Comparison of ENCODE assay signal across 1 cellular context in the genomic region with DNA sequence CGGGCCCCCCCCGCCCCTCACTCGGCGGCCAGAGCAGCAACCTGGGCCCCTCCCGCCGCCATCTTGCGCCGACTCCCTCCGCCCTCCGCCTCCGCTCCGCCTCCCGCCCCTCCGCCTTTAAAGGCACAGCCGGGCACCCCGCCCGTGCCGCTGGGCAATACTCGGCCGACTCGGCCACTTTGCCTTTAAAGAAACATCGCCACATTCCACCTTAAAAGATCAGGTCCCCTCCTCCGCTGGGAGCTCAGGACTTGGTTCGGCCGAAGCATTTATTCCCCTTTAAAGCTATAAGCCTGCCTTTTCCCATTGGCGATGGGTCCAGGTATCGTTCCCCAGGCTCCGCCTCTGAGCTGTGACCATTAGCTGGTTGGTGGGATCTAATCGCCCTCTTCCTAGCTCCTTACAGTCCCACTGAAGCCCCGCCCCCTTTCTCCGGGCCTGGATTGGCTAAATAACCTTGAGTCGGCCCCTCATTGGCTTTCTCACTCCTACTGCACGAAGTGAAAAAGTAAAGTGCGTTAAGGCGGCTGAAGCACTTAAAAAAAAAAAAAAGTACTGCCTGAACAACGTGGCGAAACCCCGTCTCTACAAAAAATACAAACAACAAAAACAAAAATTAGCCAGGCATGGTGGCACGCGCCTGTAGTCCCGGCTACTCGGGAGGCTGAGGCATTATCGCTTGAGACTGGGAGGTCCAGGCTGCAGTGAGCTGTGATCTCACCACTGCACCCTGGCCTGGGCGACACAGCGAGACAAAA.
A peak's percentile ranks its signal among the peaks of the same experiment; 100 is the strongest.
TF ChIP-seq lines count a peak whose summit lies in the region.

A gene with protein sequence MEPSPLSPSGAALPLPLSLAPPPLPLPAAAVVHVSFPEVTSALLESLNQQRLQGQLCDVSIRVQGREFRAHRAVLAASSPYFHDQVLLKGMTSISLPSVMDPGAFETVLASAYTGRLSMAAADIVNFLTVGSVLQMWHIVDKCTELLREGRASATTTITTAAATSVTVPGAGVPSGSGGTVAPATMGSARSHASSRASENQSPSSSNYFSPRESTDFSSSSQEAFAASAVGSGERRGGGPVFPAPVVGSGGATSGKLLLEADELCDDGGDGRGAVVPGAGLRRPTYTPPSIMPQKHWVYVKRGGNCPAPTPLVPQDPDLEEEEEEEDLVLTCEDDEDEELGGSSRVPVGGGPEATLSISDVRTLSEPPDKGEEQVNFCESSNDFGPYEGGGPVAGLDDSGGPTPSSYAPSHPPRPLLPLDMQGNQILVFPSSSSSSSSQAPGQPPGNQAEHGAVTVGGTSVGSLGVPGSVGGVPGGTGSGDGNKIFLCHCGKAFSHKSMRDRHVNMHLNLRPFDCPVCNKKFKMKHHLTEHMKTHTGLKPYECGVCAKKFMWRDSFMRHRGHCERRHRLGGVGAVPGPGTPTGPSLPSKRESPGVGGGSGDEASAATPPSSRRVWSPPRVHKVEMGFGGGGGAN (minus strand): TSS at position 77 of the 758 bp plus-strand sequence. CDS start 828 bp downstream, outside the sequence.

TF ChIP-seq in GM12878, 131 proteins besides CTCF, POLR2A, EP300 and RAD21 (continued from another document and continues in another):
- TF ChIP-seq HCFC1 (IDR thresholded peaks at IDR 0.05; ENCODE audit: low read length): peak; percentile 42; the same call in 1 of the 2 replicates
- TF ChIP-seq, protein P1, sequence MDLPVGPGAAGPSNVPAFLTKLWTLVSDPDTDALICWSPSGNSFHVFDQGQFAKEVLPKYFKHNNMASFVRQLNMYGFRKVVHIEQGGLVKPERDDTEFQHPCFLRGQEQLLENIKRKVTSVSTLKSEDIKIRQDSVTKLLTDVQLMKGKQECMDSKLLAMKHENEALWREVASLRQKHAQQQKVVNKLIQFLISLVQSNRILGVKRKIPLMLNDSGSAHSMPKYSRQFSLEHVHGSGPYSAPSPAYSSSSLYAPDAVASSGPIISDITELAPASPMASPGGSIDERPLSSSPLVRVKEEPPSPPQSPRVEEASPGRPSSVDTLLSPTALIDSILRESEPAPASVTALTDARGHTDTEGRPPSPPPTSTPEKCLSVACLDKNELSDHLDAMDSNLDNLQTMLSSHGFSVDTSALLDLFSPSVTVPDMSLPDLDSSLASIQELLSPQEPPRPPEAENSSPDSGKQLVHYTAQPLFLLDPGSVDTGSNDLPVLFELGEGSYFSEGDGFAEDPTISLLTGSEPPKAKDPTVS (IDR thresholded peaks at IDR 0.05; ENCODE audit: low read depth, low read length): peak; percentile 76; the same call in 1 of the 2 replicates
- TF ChIP-seq SIN3A (IDR thresholded peaks at IDR 0.05; ENCODE audit: low read depth, low read length): no peak
- TF ChIP-seq, protein P2, sequence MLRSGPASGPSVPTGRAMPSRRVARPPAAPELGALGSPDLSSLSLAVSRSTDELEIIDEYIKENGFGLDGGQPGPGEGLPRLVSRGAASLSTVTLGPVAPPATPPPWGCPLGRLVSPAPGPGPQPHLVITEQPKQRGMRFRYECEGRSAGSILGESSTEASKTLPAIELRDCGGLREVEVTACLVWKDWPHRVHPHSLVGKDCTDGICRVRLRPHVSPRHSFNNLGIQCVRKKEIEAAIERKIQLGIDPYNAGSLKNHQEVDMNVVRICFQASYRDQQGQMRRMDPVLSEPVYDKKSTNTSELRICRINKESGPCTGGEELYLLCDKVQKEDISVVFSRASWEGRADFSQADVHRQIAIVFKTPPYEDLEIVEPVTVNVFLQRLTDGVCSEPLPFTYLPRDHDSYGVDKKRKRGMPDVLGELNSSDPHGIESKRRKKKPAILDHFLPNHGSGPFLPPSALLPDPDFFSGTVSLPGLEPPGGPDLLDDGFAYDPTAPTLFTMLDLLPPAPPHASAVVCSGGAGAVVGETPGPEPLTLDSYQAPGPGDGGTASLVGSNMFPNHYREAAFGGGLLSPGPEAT (IDR thresholded peaks at IDR 0.05; ENCODE audit: low read depth): peak; percentile 99
- TF ChIP-seq, protein P3, sequence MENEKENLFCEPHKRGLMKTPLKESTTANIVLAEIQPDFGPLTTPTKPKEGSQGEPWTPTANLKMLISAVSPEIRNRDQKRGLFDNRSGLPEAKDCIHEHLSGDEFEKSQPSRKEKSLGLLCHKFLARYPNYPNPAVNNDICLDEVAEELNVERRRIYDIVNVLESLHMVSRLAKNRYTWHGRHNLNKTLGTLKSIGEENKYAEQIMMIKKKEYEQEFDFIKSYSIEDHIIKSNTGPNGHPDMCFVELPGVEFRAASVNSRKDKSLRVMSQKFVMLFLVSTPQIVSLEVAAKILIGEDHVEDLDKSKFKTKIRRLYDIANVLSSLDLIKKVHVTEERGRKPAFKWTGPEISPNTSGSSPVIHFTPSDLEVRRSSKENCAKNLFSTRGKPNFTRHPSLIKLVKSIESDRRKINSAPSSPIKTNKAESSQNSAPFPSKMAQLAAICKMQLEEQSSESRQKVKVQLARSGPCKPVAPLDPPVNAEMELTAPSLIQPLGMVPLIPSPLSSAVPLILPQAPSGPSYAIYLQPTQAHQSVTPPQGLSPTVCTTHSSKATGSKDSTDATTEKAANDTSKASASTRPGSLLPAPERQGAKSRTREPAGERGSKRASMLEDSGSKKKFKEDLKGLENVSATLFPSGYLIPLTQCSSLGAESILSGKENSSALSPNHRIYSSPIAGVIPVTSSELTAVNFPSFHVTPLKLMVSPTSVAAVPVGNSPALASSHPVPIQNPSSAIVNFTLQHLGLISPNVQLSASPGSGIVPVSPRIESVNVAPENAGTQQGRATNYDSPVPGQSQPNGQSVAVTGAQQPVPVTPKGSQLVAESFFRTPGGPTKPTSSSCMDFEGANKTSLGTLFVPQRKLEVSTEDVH (IDR thresholded peaks at IDR 0.05; ENCODE audit: low read depth, partially characterized antibody): peak; percentile 53
- TF ChIP-seq, protein P4, sequence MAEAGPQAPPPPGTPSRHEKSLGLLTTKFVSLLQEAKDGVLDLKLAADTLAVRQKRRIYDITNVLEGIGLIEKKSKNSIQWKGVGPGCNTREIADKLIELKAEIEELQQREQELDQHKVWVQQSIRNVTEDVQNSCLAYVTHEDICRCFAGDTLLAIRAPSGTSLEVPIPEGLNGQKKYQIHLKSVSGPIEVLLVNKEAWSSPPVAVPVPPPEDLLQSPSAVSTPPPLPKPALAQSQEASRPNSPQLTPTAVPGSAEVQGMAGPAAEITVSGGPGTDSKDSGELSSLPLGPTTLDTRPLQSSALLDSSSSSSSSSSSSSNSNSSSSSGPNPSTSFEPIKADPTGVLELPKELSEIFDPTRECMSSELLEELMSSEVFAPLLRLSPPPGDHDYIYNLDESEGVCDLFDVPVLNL (IDR thresholded peaks at IDR 0.05; ENCODE audit: low read depth, low read length): no peak
- TF ChIP-seq, protein P5, sequence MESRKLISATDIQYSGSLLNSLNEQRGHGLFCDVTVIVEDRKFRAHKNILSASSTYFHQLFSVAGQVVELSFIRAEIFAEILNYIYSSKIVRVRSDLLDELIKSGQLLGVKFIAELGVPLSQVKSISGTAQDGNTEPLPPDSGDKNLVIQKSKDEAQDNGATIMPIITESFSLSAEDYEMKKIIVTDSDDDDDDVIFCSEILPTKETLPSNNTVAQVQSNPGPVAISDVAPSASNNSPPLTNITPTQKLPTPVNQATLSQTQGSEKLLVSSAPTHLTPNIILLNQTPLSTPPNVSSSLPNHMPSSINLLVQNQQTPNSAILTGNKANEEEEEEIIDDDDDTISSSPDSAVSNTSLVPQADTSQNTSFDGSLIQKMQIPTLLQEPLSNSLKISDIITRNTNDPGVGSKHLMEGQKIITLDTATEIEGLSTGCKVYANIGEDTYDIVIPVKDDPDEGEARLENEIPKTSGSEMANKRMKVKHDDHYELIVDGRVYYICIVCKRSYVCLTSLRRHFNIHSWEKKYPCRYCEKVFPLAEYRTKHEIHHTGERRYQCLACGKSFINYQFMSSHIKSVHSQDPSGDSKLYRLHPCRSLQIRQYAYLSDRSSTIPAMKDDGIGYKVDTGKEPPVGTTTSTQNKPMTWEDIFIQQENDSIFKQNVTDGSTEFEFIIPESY (IDR thresholded peaks at IDR 0.05): no peak
- TF ChIP-seq, protein P6, sequence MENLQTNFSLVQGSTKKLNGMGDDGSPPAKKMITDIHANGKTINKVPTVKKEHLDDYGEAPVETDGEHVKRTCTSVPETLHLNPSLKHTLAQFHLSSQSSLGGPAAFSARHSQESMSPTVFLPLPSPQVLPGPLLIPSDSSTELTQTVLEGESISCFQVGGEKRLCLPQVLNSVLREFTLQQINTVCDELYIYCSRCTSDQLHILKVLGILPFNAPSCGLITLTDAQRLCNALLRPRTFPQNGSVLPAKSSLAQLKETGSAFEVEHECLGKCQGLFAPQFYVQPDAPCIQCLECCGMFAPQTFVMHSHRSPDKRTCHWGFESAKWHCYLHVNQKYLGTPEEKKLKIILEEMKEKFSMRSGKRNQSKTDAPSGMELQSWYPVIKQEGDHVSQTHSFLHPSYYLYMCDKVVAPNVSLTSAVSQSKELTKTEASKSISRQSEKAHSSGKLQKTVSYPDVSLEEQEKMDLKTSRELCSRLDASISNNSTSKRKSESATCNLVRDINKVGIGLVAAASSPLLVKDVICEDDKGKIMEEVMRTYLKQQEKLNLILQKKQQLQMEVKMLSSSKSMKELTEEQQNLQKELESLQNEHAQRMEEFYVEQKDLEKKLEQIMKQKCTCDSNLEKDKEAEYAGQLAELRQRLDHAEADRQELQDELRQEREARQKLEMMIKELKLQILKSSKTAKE (IDR thresholded peaks at IDR 0.05; ENCODE audit: low read depth, poor library complexity, severe bottlenecking): no peak
- TF ChIP-seq POLR2AphosphoS2 (IDR thresholded peaks at IDR 0.05; ENCODE audit: low read depth, low read length): peak; percentile 73; the same call in 1 of the 2 replicates
- TF ChIP-seq NBN (IDR thresholded peaks at IDR 0.05): peak; percentile 57; the same call in 1 of the 2 replicates
- 0 out of 2 replicates have a peak, but pooled peaks have one; percentile 12 for TF ChIP-seq PAX5 (IDR thresholded peaks at IDR 0.05; ENCODE audit: borderline replicate concordance, low read depth, low read length)
- TF ChIP-seq ZNF622 (IDR thresholded peaks at IDR 0.05): no peak
- peak; percentile 29; the same call in 1 of the 2 replicates for TF ChIP-seq PML (IDR thresholded peaks at IDR 0.05; ENCODE audit: low read length)
- TF ChIP-seq, protein P7, sequence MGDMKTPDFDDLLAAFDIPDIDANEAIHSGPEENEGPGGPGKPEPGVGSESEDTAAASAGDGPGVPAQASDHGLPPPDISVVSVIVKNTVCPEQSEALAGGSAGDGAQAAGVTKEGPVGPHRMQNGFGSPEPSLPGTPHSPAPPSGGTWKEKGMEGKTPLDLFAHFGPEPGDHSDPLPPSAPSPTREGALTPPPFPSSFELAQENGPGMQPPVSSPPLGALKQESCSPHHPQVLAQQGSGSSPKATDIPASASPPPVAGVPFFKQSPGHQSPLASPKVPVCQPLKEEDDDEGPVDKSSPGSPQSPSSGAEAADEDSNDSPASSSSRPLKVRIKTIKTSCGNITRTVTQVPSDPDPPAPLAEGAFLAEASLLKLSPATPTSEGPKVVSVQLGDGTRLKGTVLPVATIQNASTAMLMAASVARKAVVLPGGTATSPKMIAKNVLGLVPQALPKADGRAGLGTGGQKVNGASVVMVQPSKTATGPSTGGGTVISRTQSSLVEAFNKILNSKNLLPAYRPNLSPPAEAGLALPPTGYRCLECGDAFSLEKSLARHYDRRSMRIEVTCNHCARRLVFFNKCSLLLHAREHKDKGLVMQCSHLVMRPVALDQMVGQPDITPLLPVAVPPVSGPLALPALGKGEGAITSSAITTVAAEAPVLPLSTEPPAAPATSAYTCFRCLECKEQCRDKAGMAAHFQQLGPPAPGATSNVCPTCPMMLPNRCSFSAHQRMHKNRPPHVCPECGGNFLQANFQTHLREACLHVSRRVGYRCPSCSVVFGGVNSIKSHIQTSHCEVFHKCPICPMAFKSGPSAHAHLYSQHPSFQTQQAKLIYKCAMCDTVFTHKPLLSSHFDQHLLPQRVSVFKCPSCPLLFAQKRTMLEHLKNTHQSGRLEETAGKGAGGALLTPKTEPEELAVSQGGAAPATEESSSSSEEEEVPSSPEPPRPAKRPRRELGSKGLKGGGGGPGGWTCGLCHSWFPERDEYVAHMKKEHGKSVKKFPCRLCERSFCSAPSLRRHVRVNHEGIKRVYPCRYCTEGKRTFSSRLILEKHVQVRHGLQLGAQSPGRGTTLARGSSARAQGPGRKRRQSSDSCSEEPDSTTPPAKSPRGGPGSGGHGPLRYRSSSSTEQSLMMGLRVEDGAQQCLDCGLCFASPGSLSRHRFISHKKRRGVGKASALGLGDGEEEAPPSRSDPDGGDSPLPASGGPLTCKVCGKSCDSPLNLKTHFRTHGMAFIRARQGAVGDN (IDR thresholded peaks at IDR 0.05): no peak
- TF ChIP-seq, protein P8, sequence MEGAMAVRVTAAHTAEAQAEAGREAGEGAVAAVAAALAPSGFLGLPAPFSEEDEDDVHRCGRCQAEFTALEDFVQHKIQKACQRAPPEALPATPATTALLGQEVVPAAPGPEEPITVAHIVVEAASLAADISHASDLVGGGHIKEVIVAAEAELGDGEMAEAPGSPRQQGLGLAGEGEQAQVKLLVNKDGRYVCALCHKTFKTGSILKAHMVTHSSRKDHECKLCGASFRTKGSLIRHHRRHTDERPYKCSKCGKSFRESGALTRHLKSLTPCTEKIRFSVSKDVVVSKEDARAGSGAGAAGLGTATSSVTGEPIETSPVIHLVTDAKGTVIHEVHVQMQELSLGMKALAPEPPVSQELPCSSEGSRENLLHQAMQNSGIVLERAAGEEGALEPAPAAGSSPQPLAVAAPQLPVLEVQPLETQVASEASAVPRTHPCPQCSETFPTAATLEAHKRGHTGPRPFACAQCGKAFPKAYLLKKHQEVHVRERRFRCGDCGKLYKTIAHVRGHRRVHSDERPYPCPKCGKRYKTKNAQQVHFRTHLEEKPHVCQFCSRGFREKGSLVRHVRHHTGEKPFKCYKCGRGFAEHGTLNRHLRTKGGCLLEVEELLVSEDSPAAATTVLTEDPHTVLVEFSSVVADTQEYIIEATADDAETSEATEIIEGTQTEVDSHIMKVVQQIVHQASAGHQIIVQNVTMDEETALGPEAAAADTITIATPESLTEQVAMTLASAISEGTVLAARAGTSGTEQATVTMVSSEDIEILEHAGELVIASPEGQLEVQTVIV (IDR thresholded peaks at IDR 0.05; ENCODE audit: borderline replicate concordance, partially characterized antibody): peak; percentile 69
- no peak for TF ChIP-seq BACH1 (IDR thresholded peaks at IDR 0.05; ENCODE audit: borderline replicate concordance)
- peak; percentile 59; the same call in 1 of the 2 replicates for TF ChIP-seq MXI1 (IDR thresholded peaks at IDR 0.05; ENCODE audit: low read depth, low read length)
- TF ChIP-seq HDGF (IDR thresholded peaks at IDR 0.05): peak; percentile 67; the same call in 1 of the 2 replicates
- TF ChIP-seq FOXM1 (IDR thresholded peaks at IDR 0.05; ENCODE audit: low read depth, low read length): 0 out of 2 replicates have a peak, but pooled peaks have one; percentile 55
- TF ChIP-seq FOS (IDR thresholded peaks at IDR 0.05; ENCODE audit: borderline replicate concordance, extremely low read depth, insufficient read length): peak; percentile 31
- no peak for TF ChIP-seq BRCA1 (IDR thresholded peaks at IDR 0.05; ENCODE audit: low read depth, low read length)
- TF ChIP-seq BHLHE40 (IDR thresholded peaks at IDR 0.05; ENCODE audit: borderline replicate concordance in 1 of 2, low read depth in 2 of 2, low read length in 1 of 2): peak; percentile 49 to 77
- TF ChIP-seq, protein P9, sequence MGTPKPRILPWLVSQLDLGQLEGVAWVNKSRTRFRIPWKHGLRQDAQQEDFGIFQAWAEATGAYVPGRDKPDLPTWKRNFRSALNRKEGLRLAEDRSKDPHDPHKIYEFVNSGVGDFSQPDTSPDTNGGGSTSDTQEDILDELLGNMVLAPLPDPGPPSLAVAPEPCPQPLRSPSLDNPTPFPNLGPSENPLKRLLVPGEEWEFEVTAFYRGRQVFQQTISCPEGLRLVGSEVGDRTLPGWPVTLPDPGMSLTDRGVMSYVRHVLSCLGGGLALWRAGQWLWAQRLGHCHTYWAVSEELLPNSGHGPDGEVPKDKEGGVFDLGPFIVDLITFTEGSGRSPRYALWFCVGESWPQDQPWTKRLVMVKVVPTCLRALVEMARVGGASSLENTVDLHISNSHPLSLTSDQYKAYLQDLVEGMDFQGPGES (IDR thresholded peaks at IDR 0.05): peak; percentile 35; the same call in 1 of the 2 replicates
- peak; percentile 83; the same call in 1 of the 2 replicates for TF ChIP-seq ZNF384 (IDR thresholded peaks at IDR 0.05; ENCODE audit: borderline replicate concordance, low read depth, low read length)
- peak; percentile 45 for TF ChIP-seq KLF5 (IDR thresholded peaks at IDR 0.05; ENCODE audit: partially characterized antibody)
- TF ChIP-seq CEBPB (IDR thresholded peaks at IDR 0.05; ENCODE audit: borderline replicate concordance in 1 of 2, low read depth in 2 of 2, low read length in 2 of 2): no peak
